ENCODE assay signal across 14 cellular contexts in the genomic region with DNA sequence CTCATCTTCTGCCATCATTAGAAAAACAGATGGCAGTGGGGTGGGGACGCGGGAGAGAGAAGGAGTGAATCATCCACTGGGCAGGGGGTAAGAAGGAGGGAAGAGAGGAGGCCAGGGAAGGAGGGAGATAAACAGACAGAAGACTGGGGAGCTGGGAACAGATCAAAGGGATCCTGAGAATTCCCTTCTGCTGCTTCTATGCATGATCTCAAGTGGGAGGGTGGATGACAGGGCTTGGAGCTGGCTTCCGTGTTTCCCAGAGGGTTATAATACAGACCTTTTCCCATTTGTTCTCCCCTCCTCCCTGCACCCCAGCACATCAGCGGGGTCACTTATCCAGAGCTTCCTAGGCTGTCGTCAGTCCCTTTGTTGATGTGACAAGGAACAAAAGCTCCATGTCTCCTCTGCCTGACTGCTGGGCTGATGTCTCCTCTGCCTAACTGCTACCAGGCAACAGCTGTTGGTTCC.
DNase-seq lines count a peak whose midpoint lies in the region; ATAC-seq and TF ChIP-seq lines count a peak whose summit lies in the region.
"Had no signal": no experiment of that assay in that cellular context is flagged by ENCODE, and none has a peak within 500 bp of the region (broad histone marks: within the 10 kb centered on the region; RNA-seq: fewer than 3 reads in every experiment).

No MANE protein-coding gene starts in this region.

- no peaks in the 10 kb centered on the region for H3K9me3 Mint-ChIP-seq in nephron progenitor cell
- H3K9me3 Mint-ChIP-seq: effector memory CD8-positive, alpha-beta T cell; mesothelial cell of epicardium had no signal

- no peak overlapping the region for H3K4me3 ChIP-seq in uterus
- H3K4me3 ChIP-seq: sigmoid colon, tibial artery had no signal

- ATAC-seq in HG02798 (IDR thresholded peaks at IDR 0.05; ENCODE audit: poor library complexity, unreplicated experiment) (no peak), HG03520 (IDR thresholded peaks at IDR 0.05; ENCODE audit: unreplicated experiment) (no peak)
- ATAC-seq: effector memory CD8-positive, alpha-beta T cell had no signal

- peak overlapping the region; percentile 64 for H3K27ac Mint-ChIP-seq in nephron progenitor cell
- H3K27ac Mint-ChIP-seq: effector memory CD8-positive, alpha-beta T cell; mesothelial cell of epicardium had no signal

- intact Hi-C loops in uterus (cut with DNase I; ENCODE audit: low total_unique reads) = no loop called here

- H3K4me1 Mint-ChIP-seq in nephron progenitor cell = peaks cover 38% of the 10 kb centered on the region

- no peaks in the 10 kb centered on the region for H3K27me3 Mint-ChIP-seq in nephron progenitor cell (ENCODE audit: low read depth, poor library complexity)
- H3K27me3 Mint-ChIP-seq: effector memory CD8-positive, alpha-beta T cell had no signal

- H3K9me3 ChIP-seq in uterus = no peaks in the 10 kb centered on the region
- H3K9me3 ChIP-seq: sigmoid colon, tibial artery had no signal

- peaks cover 0 to 12% of the 10 kb centered on the region in 2 donors for H3K4me1 ChIP-seq in uterus
- H3K4me1 ChIP-seq: tibial artery had no signal

- no peak for TF ChIP-seq CTCF in nephron progenitor cell (IDR thresholded peaks at IDR 0.05)
- no peak for TF ChIP-seq CTCF in uterus (IDR thresholded peaks at IDR 0.05)

- TF ChIP-seq POLR2A in uterus (IDR thresholded peaks at IDR 0.05) = no peak

- peak overlapping the region; percentile 6 for H3K4me3 Mint-ChIP-seq in nephron progenitor cell
- H3K4me3 Mint-ChIP-seq: effector memory CD8-positive, alpha-beta T cell; mesothelial cell of epicardium had no signal

- no peaks in the 10 kb centered on the region for H3K27me3 ChIP-seq in uterus
- H3K27me3 ChIP-seq: sigmoid colon, tibial artery had no signal

- DNase-seq in NCI-H524 (lab: John Stamatoyannopoulos, UW) (peak; percentile 54 to 79), NCI-H524 treated with DMSO at 0.1 percent for 48 hours (lab: John Stamatoyannopoulos, UW) (no peak), fibroblast of gingiva (ENCODE audit: low read depth) (peak; percentile 4), nephron progenitor cell (peak; percentile 3), uterus (peak; percentile 22 to 39), activated gamma-delta T cell treated with Interleukin-2 at 50 U/mL for 16 hours (no peak)
- DNase-seq: effector memory CD8-positive, alpha-beta T cell; HCEC 1CT; Kasumi-1; sigmoid colon had no signal

- H3K36me3 Mint-ChIP-seq in nephron progenitor cell (ENCODE audit: low read depth) = no peaks in the 10 kb centered on the region
- H3K36me3 Mint-ChIP-seq: mesothelial cell of epicardium had no signal

- no peaks in the 10 kb centered on the region for H3K36me3 ChIP-seq in uterus
- H3K36me3 ChIP-seq: sigmoid colon, tibial artery had no signal

- H3K27ac ChIP-seq in uterus = no peak overlapping the region
- H3K27ac ChIP-seq: sigmoid colon, tibial artery had no signal

Comparison
In these comparisons a context has a peak if more than half of its experiments do, and no peak if none do; other contexts are left out.
1. DNase-seq: peak in NCI-H524 (2 of 2), fibroblast of gingiva (single experiment), nephron progenitor cell (single experiment) and uterus (2 of 2); none in NCI-H524 treated with DMSO at 0.1 percent for 48 hours (single experiment) and activated gamma-delta T cell treated with Interleukin-2 at 50 U/mL for 16 hours (single experiment).